In the genomic region with DNA sequence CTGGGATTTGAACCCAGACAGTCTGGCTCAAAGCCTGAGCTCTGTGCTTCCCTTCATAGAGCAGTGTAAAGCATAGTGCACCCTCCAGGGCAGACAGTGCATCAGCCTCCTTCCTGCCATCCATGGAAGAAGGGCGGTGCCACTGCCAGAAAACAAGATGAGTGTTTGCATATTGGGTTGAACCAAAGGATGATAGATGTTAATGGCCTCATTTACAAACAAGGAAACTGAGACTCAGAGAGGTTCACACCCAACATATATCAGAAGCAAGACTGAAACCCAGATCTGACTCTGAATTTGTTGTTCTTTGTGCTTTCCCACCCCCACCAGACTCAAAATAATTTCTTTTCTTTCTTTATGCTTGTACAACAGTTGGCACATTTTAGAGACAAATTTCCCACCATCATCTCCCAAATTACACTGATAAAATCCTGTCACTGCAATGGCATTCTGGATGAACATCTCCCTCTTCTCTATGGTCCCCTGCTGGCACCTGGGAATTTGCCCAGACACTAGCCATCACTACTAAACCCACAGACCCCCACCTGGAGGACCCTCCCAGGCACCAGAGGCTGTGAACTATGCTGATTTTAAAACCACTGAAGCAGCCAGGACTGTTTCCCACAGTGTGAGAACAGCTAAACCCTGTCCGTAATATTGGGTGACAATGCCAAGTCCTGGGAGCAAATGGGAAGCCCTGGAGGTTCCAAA, we compare ENCODE assay signal across 13 cellular contexts. TPM values are rescaled to one million over a fixed set of nuclear protein-coding genes. Genes with fewer than 3 reads are reported as not detected.
DNase-seq lines count a peak whose midpoint lies in the region; ATAC-seq and TF ChIP-seq lines count a peak whose summit lies in the region.
"Had no signal": no experiment of that assay in that cellular context is flagged by ENCODE, and none has a peak within 500 bp of the region (broad histone marks: within the 10 kb centered on the region; RNA-seq: fewer than 3 reads in every experiment).

No MANE protein-coding gene starts in this region.

- peaks cover 39% of the 10 kb centered on the region for H3K4me1 Mint-ChIP-seq in activated naive CD4-positive, alpha-beta T cell treated with anti-CD3 and anti-CD28 coated beads, Interleukin-2, amount 10 ng/mL, durations not matched to agents 7 days and 5 days

- no peaks in the 10 kb centered on the region for H3K4me1 ChIP-seq in SJCRH30

- H3K9me3 ChIP-seq in SJCRH30 (replicated peaks): no peaks in the 10 kb centered on the region

- H3K4me3 ChIP-seq in GM12865 (ENCODE audit: low read depth, low read length) (no peak overlapping the region; the same call in 1 of the 2 replicates), SJCRH30 (no peak overlapping the region)

- CTCF ChIA-PET in activated naive CD4-positive, alpha-beta T cell treated with anti-CD3 and anti-CD28 coated beads, Interleukin-2, amount 10 ng/mL, durations not matched to agents 7 days and 5 days (lab: Charles Lee): interaction anchor here (2.4 to 3.3 kb wide), 2 partner anchors 12 to 75 kb away, joined by 15 to 17 read pairs; no protein-coding TSS in a partner anchor

- TF ChIP-seq CTCF in GM12865 (IDR thresholded peaks at IDR 0.05; ENCODE audit: insufficient read depth, low read depth, low read length, missing control alignments): no peak

- peaks cover 46% of the 10 kb centered on the region for H3K36me3 Mint-ChIP-seq in activated naive CD4-positive, alpha-beta T cell treated with anti-CD3 and anti-CD28 coated beads, Interleukin-2, amount 10 ng/mL, durations not matched to agents 7 days and 5 days

- ATAC-seq in GM19035 (IDR thresholded peaks at IDR 0.05; ENCODE audit: unreplicated experiment) (peak; percentile 49), HG03025 (IDR thresholded peaks at IDR 0.05; ENCODE audit: low FRiP score, unreplicated experiment) (peak; percentile 46)
- ATAC-seq: sciatic nerve had no signal

- DNase-seq in GM12865 (ENCODE audit: low read depth) (peak; percentile 86), SJCRH30 (no peak), Kasumi-1 (lab: John Stamatoyannopoulos, UW) (no peak)
- DNase-seq in activated naive CD4-positive, alpha-beta T cell treated with anti-CD3 and anti-CD28 coated beads, Interleukin-2, amount 10 ng/mL, durations not matched to agents 7 days and 5 days: no peak
- no peak for DNase-seq in stimulated activated naive CD4-positive, alpha-beta T cell (lab: John Stamatoyannopoulos, UW)
- no peak for DNase-seq in stimulated activated naive CD4-positive, alpha-beta T cell treated with Interleukin-2 at 50 U/mL for 16 hours (lab: John Stamatoyannopoulos, UW)
- DNase-seq: activated CD4-positive, alpha-beta T cell treated with anti-CD3 and anti-CD28 coated beads, Interleukin-2, amount 50 U/mL, for 4 hours; islet precursor cell; substantia nigra had no signal

- no peaks in the 10 kb centered on the region for H3K27me3 ChIP-seq in SJCRH30

- peak overlapping the region; percentile 65 for H3K27ac Mint-ChIP-seq in activated naive CD4-positive, alpha-beta T cell treated with anti-CD3 and anti-CD28 coated beads, Interleukin-2, amount 10 ng/mL, durations not matched to agents 7 days and 5 days

- no peaks in the 10 kb centered on the region for H3K36me3 ChIP-seq in SJCRH30

- no peak overlapping the region for H3K27ac ChIP-seq in SJCRH30

- no peaks in the 10 kb centered on the region for H3K9me3 Mint-ChIP-seq in activated naive CD4-positive, alpha-beta T cell treated with anti-CD3 and anti-CD28 coated beads, Interleukin-2, amount 10 ng/mL, durations not matched to agents 7 days and 5 days

- H3K4me3 Mint-ChIP-seq in activated naive CD4-positive, alpha-beta T cell treated with anti-CD3 and anti-CD28 coated beads, Interleukin-2, amount 10 ng/mL, durations not matched to agents 7 days and 5 days: no peak overlapping the region

- no peaks in the 10 kb centered on the region for H3K27me3 Mint-ChIP-seq in activated naive CD4-positive, alpha-beta T cell treated with anti-CD3 and anti-CD28 coated beads, Interleukin-2, amount 10 ng/mL, durations not matched to agents 7 days and 5 days

RNA-seq across cellular contexts. Expression of gene MPZL1, which starts 45.4 kb away (rescaled TPM):
- total RNA-seq in SJCRH30 (2014; rRNA removed; shearing (Covaris generic)): 57.9 and 63.0 TPM in 2 replicates

RNA-seq across cellular contexts. Expression of gene RCSD1, which starts 46.3 kb away (rescaled TPM):
- 0.16 and 0.20 TPM in 2 replicates for total RNA-seq in SJCRH30 (2014; rRNA removed; shearing (Covaris generic))
- total RNA-seq: G401 had no signal
